In the genomic region with DNA sequence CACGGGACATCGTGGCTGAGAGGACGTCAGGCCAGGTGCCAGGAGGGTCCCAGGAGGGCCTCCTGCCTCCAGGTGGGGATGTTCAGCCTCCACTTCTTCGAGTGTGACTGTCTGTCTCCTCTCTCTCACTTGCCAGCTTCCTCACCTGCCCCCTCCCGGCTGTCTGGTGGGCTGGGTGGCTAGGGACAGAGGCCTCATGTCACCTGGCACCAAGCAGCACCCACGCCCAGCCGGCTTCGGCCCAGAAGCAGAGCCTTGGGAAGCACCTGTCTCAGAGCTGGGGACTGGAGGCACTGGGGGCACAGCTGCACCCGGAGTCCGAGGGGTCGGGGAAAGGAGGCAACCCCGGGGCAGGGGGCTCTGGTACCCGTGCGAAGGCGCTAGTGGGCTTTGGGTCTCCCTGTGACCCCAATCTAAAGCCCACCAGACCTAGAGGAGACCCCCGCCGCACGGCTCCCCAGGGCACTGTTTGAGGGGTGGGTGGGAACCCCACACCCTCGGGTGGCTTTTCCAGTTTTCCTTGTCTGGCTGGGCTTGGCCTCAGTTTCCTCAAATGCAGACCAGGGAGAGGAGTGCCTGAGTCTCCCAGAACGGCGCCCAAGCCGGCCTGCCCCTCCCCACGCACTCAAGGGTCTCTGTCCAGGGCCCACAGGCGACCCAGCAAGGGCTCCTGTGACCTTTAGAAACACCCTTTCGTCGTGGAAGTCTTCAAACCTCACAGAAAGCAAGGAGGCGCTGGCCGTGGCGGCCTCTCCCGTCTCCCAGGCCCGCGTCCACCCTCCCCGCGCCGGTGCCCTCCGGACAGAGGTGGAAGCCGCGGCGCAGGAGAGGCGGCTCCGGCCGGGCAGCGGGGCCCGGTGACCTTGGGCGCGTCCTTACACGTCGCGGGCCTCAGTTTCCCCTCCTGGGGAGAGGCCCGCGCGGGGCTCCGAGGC, we compare ENCODE assay signal across 11 cellular contexts. TPM values are rescaled to one million over a fixed set of nuclear protein-coding genes. Genes with fewer than 3 reads are reported as not detected.
DNase-seq lines count a peak whose midpoint lies in the region; ATAC-seq and TF ChIP-seq lines count a peak whose summit lies in the region.
"Had no signal": no experiment of that assay in that cellular context is flagged by ENCODE, and none has a peak within 500 bp of the region (broad histone marks: within the 10 kb centered on the region; RNA-seq: fewer than 3 reads in every experiment).

No MANE protein-coding gene starts in this region.

- peak overlapping the region in 1 of 2 experiments; percentile 27 for H3K4me3 ChIP-seq in mesenchymal stem cell (ENCODE audit: insufficient read depth in 1 of 2, low read depth in 1 of 2, low read length in 2 of 2)
- H3K4me3 ChIP-seq: upper lobe of right lung had no signal

- H3K27me3 ChIP-seq in mesenchymal stem cell (ENCODE audit: control insufficient read depth in 1 of 2, insufficient read depth in 1 of 2, low read length in 2 of 2): peaks cover 14 to 46% of the 10 kb centered on the region in 2 experiments

- no peak overlapping the region for H3K27ac ChIP-seq in mesenchymal stem cell (ENCODE audit: low read length, poor library complexity, severe bottlenecking)
- H3K27ac ChIP-seq: upper lobe of right lung had no signal

- H3K9ac ChIP-seq in mesenchymal stem cell (ENCODE audit: low read length): no peak overlapping the region

- H3K36me3 ChIP-seq in mesenchymal stem cell (ENCODE audit: control insufficient read depth in 1 of 2, insufficient read depth in 2 of 2, low read depth in 1 of 2, low read length in 2 of 2): peaks cover under 1 to 17% of the 10 kb centered on the region in 2 experiments
- H3K36me3 ChIP-seq: upper lobe of right lung had no signal

- H3K4me1 Mint-ChIP-seq in T-cell: peaks cover 1 to 15% (median 10%) of the 10 kb centered on the region in 3 donors

- no peaks in the 10 kb centered on the region for H3K9me3 Mint-ChIP-seq in T-cell

- POLR2A ChIA-PET in T-cell (lab: Charles Lee): no interaction called here

- H4K91ac ChIP-seq in mesenchymal stem cell (ENCODE audit: low read length): no peak overlapping the region

- no peak overlapping the region for H2BK5ac ChIP-seq in mesenchymal stem cell (ENCODE audit: low read depth, low read length, poor library complexity, severe bottlenecking)

- no peaks in the 10 kb centered on the region for H3K9me3 ChIP-seq in mesenchymal stem cell (ENCODE audit: control insufficient read depth, low read length)
- H3K9me3 ChIP-seq: upper lobe of right lung had no signal

- H2BK15ac ChIP-seq in mesenchymal stem cell (ENCODE audit: low read depth, poor library complexity, severe bottlenecking): peak overlapping the region; percentile 85

- WGBS in mesenchymal stem cell: 33% methylated on average over 32 of the region's 53 CpGs

- no peaks in the 10 kb centered on the region for H3K36me3 Mint-ChIP-seq in T-cell

- H3K14ac ChIP-seq in mesenchymal stem cell (ENCODE audit: low read length in 2 of 2): no peak overlapping the region

- peak overlapping the region in 1 of 2 experiments; percentile 83 for H2BK12ac ChIP-seq in mesenchymal stem cell (ENCODE audit: low read length in 2 of 2)

- peak overlapping the region; percentile 39 for H2AK5ac ChIP-seq in mesenchymal stem cell (ENCODE audit: low read length, severe bottlenecking)

- TF ChIP-seq RAD21 in Ishikawa (IDR thresholded peaks at IDR 0.05; ENCODE audit: low read depth): no peak

- ATAC-seq in T-cell (replicated peaks in 1 of 4): peak; percentile 3 to 13 (median 10)
- ATAC-seq in GM19023 (IDR thresholded peaks at IDR 0.05; ENCODE audit: unreplicated experiment): no peak

- H3K27ac Mint-ChIP-seq in T-cell: no peak overlapping the region

- TF ChIP-seq EP300 in Ishikawa (IDR thresholded peaks at IDR 0.05; ENCODE audit: borderline replicate concordance): no peak

- H4K8ac ChIP-seq in mesenchymal stem cell (ENCODE audit: low read length): peak overlapping the region; percentile 8

- H3K79me1 ChIP-seq in mesenchymal stem cell (replicated peaks; ENCODE audit: low read length, poor library complexity, severe bottlenecking): peaks cover 9% of the 10 kb centered on the region

- peak overlapping the region in 1 of 2 experiments; percentile 60 for H3K23ac ChIP-seq in mesenchymal stem cell (ENCODE audit: low read length in 2 of 2)

- peaks cover 65% of the 10 kb centered on the region for H3K4me1 ChIP-seq in mesenchymal stem cell (ENCODE audit: control insufficient read depth, insufficient read depth, low read depth, low read length)

- peak; percentile 63 for DNase-seq in COR-L47 (lab: John Stamatoyannopoulos, UW)
- DNase-seq in T-cell: peak in 2 of 34 experiments; percentile 13 to 30
- no peak for DNase-seq in mesenchymal stem cell
- DNase-seq in amniotic stem cell (lab: John Stamatoyannopoulos, UW): no peak
- DNase-seq in KG1 (lab: John Stamatoyannopoulos, UW): no peak
- no peak for DNase-seq in DMS114 treated with DMSO at 0.1 percent for 48 hours (lab: John Stamatoyannopoulos, UW; ENCODE audit: unreplicated experiment)

- H3K4ac ChIP-seq in mesenchymal stem cell (ENCODE audit: low read depth in 1 of 2, low read length in 2 of 2): peak overlapping the region in 1 of 2 experiments; percentile 62

- CTCF ChIA-PET in T-cell (lab: Charles Lee): interaction anchor here in 1 of 2 donors (0.6 kb wide), 1 partner anchor 28 kb away, joined by 6 read pairs; no protein-coding TSS in a partner anchor

- peak overlapping the region; percentile 69 for H3K4me2 ChIP-seq in mesenchymal stem cell (ENCODE audit: low read length, poor library complexity, severe bottlenecking)

- peaks cover 4 to 20% of the 10 kb centered on the region in 2 donors for H3K27me3 Mint-ChIP-seq in T-cell

- no peak overlapping the region for H2BK120ac ChIP-seq in mesenchymal stem cell (ENCODE audit: low read depth, low read length)

- H3K4me3 Mint-ChIP-seq in T-cell: peak overlapping the region; percentile 28 to 53 (median 49)

- H2AFZ ChIP-seq in mesenchymal stem cell (ENCODE audit: low read depth, low read length): no peak overlapping the region

- H3K18ac ChIP-seq in mesenchymal stem cell (ENCODE audit: low read depth in 1 of 2, low read length in 2 of 2): peak overlapping the region; percentile 63 to 77

TF ChIP-seq in Ishikawa, 13 proteins besides CTCF, POLR2A, EP300 and RAD21:
- TF ChIP-seq ZBTB7A (IDR thresholded peaks at IDR 0.05; ENCODE audit: low read depth): peak; percentile 85
- TF ChIP-seq, protein P1, sequence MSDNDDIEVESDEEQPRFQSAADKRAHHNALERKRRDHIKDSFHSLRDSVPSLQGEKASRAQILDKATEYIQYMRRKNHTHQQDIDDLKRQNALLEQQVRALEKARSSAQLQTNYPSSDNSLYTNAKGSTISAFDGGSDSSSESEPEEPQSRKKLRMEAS (IDR thresholded peaks at IDR 0.05): no peak
- no peak for TF ChIP-seq TAF1 (IDR thresholded peaks at IDR 0.05; ENCODE audit: low read depth)
- TF ChIP-seq, protein P2, sequence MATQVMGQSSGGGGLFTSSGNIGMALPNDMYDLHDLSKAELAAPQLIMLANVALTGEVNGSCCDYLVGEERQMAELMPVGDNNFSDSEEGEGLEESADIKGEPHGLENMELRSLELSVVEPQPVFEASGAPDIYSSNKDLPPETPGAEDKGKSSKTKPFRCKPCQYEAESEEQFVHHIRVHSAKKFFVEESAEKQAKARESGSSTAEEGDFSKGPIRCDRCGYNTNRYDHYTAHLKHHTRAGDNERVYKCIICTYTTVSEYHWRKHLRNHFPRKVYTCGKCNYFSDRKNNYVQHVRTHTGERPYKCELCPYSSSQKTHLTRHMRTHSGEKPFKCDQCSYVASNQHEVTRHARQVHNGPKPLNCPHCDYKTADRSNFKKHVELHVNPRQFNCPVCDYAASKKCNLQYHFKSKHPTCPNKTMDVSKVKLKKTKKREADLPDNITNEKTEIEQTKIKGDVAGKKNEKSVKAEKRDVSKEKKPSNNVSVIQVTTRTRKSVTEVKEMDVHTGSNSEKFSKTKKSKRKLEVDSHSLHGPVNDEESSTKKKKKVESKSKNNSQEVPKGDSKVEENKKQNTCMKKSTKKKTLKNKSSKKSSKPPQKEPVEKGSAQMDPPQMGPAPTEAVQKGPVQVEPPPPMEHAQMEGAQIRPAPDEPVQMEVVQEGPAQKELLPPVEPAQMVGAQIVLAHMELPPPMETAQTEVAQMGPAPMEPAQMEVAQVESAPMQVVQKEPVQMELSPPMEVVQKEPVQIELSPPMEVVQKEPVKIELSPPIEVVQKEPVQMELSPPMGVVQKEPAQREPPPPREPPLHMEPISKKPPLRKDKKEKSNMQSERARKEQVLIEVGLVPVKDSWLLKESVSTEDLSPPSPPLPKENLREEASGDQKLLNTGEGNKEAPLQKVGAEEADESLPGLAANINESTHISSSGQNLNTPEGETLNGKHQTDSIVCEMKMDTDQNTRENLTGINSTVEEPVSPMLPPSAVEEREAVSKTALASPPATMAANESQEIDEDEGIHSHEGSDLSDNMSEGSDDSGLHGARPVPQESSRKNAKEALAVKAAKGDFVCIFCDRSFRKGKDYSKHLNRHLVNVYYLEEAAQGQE (IDR thresholded peaks at IDR 0.05; ENCODE audit: low read depth): no peak
- TF ChIP-seq YY1 (IDR thresholded peaks at IDR 0.05; ENCODE audit: low read depth): no peak

RNA-seq across cellular contexts. Expression of a gene that starts 0.7 kb away (rescaled TPM):
- total RNA-seq in T-cell: 1 to 10 TPM in 4 of 5 donors, under 1 TPM in 1; 0.93 to 4.4 (median 3.6) TPM
- polyA plus RNA-seq in mesenchymal stem cell (2013, experiment 1 of 2): 2.0 TPM
- 2.1 TPM for polyA plus RNA-seq in mesenchymal stem cell (2013, experiment 2 of 2)

RNA-seq across cellular contexts. Expression of a gene that starts 16.6 kb away (rescaled TPM):
- 100 to 1,000 TPM in 4 of 5 donors, 10 to 100 TPM in 1; 89.3 to 165 (median 152) TPM for total RNA-seq in T-cell
- 617 TPM for polyA plus RNA-seq in mesenchymal stem cell (2013, experiment 1 of 2)
- polyA plus RNA-seq in mesenchymal stem cell (2013, experiment 2 of 2): 607 TPM

RNA-seq across cellular contexts. Expression of a gene that starts 44.3 kb away (rescaled TPM):
- total RNA-seq in T-cell: 100 to 1,000 TPM in 3 of 5 donors, 10 to 100 TPM in 2; 61.3 to 118 (median 103) TPM
- 24.9 TPM for polyA plus RNA-seq in mesenchymal stem cell (2013, experiment 1 of 2)
- polyA plus RNA-seq in mesenchymal stem cell (2013, experiment 2 of 2): 23.7 TPM

RNA-seq across cellular contexts. Expression of a gene that starts 45.2 kb away (rescaled TPM):
- total RNA-seq in T-cell: 10 to 100 TPM; 66.2 to 91.0 (median 78.6) TPM
- polyA plus RNA-seq in mesenchymal stem cell (2013, experiment 1 of 2): not detected
- 0.07 TPM for polyA plus RNA-seq in mesenchymal stem cell (2013, experiment 2 of 2)
- total RNA-seq: renal cortical epithelial cell had no signal

RNA-seq across cellular contexts. Expression of a gene that starts 50.7 kb away (rescaled TPM):
- total RNA-seq in T-cell: 1 to 10 TPM in 3 of 5 donors, under 1 TPM in 2; 0.35 to 3.9 (median 2.8) TPM
- polyA plus RNA-seq in mesenchymal stem cell (2013, experiment 1 of 2): 0.04 TPM
- polyA plus RNA-seq in mesenchymal stem cell (2013, experiment 2 of 2): 0.07 TPM
- polyA plus RNA-seq: fibroblast of lung had no signal
